1 cellular context compared by ENCODE assay signal in the genomic region with DNA sequence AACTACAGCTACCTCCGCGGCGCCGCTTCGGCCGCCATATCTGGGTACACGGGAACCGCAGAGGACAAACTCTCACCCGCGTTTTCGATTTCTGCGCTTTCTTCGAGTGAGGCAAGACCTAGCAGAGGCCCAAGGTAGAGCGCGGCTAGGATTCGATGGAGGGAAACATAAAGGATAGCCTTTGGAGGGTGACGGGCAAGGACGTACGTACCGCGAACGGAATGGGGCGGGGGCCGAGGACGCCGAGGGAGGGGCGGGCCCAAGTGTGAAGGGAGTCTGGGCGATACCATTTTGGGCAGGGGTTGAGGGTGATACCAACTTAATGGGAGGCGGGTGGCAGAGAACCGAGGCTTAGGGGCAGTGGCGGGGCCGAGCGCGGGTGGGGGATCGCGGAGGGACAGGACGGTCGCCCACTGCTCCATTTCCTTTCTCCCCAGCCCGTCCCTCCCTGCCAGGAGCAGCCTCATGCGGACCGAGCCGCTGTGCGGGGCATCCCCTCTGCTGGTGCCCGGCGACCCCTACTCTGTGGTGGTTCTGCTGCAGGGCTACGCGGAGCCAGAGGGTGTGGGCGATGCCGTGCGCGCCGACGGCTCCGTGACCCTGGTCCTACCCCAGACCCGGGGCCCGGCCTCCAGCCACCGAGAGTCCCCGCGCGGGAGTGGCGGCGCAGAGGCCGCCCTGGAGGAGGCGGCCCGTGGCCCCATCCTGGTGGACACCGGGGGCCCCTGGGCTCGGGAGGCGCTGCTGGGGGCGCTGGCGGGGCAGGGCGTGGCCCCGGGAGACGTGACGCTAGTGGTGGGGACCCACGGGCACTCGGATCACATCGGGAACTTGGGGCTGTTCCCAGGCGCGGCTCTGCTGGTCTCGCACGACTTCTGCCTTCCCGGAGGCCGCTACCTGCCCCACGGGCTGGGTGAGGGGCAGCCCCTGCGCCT.
TF ChIP-seq lines count a peak whose summit lies in the region.

MBLAC1 (plus strand) TSS at position 37 of the 935 bp plus-strand sequence; CDS start at position 466, 429 bp downstream.

TF ChIP-seq in GM12878, 131 proteins besides CTCF, POLR2A, EP300 and RAD21 (continued from another document):
- TF ChIP-seq, protein P1, sequence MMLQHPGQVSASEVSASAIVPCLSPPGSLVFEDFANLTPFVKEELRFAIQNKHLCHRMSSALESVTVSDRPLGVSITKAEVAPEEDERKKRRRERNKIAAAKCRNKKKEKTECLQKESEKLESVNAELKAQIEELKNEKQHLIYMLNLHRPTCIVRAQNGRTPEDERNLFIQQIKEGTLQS (IDR thresholded peaks at IDR 0.05; ENCODE audit: borderline replicate concordance, extremely low read depth, low read depth, low read length) = no peak
- TF ChIP-seq YY1 (IDR thresholded peaks at IDR 0.05; ENCODE audit: low read depth, low read length) (peak; percentile 96), RELA (IDR thresholded peaks at IDR 0.05; ENCODE audit: borderline replicate concordance, partially characterized antibody) (no peak), PML (IDR thresholded peaks at IDR 0.05; ENCODE audit: low read length) (peak; percentile 96), POLR2AphosphoS5 (IDR thresholded peaks at IDR 0.05; ENCODE audit: low read length) (peak; percentile 91), CHD2 (IDR thresholded peaks at IDR 0.05; ENCODE audit: borderline replicate concordance, low read depth, low read length) (peak; percentile 34; the same call in 1 of the 2 replicates)
- TF ChIP-seq, protein P2, sequence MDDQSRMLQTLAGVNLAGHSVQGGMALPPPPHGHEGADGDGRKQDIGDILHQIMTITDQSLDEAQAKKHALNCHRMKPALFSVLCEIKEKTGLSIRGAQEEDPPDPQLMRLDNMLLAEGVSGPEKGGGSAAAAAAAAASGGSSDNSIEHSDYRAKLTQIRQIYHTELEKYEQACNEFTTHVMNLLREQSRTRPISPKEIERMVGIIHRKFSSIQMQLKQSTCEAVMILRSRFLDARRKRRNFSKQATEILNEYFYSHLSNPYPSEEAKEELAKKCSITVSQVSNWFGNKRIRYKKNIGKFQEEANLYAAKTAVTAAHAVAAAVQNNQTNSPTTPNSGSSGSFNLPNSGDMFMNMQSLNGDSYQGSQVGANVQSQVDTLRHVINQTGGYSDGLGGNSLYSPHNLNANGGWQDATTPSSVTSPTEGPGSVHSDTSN (IDR thresholded peaks at IDR 0.05; ENCODE audit: insufficient replicate concordance, low read depth, low read length) = peak; percentile 21
